Comparison of ENCODE assay signal across 9 cellular contexts in the genomic region with DNA sequence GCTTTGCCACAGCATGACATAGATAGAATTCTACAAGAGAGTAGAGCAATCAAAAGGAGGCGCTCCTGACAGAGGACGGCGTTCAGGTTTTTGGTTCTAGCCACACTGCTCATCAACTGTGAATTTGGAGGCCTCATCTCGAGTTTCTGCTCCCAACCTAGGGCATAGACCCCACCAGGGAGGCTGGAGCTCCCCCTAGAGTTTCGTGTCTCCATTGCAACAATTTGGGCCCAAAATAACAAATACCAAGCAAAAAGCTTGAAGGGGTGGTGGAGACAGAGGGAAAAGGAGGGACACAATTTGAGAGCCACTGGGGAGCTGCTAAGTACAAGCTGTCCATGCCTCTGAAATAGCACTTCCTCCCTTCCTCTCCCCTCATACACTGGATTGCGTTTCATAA.
DNase-seq lines count a peak whose midpoint lies in the region; ATAC-seq, FAIRE-seq and TF ChIP-seq lines count a peak whose summit lies in the region.
"Had no signal": no experiment of that assay in that cellular context is flagged by ENCODE, and none has a peak within 500 bp of the region (broad histone marks: within the 10 kb centered on the region; RNA-seq: fewer than 3 reads in every experiment).

No MANE protein-coding gene starts in this region.

- H2BK12ac ChIP-seq in H1 (ENCODE audit: low read depth, low read length) = no peak overlapping the region

- no peak overlapping the region for H2BK15ac ChIP-seq in H1 (ENCODE audit: low read length)

- H2AK5ac ChIP-seq in H1 (ENCODE audit: low read depth, low read length) = no peak overlapping the region

- WGBS in H1 (ENCODE audit: extremely low coverage in 1 of 2, insufficient coverage in 1 of 2, insufficient read length in 1 of 2, insufficient replicate concordance in 2 of 2, low coverage in 1 of 2, low lambda C conversion rate in 2 of 2, missing lambda C conversion rate in 1 of 2), 2 experiments = 49% methylated on average over 6 of the region's 6 CpGs; no CpG with 5 or more reads in 1 of the 2 experiments

- FAIRE-seq in H1 (lab: Jason Lieb, UNC) = peak; percentile 74

- H3K27ac Mint-ChIP-seq in progenitor cell of endocrine pancreas = no peak overlapping the region
- H3K27ac Mint-ChIP-seq: dendritic cell treated with granulocyte-macrophage colony-stimulating factor and Interleukin-4, amounts not matched to agents 40 ng/mL and 50 ng/mL, for 4 days had no signal

- CTCF ChIA-PET in AG04449 (lab: Yijun Ruan, JAX) (interaction anchor here (0.9 kb wide), 1 partner anchor 18 kb away, joined by 3 read pairs; no protein-coding TSS in a partner anchor), H1 (lab: Charles Lee; ENCODE audit: partially characterized antibody) (interaction anchor here (0.6 to 2.9 kb wide), 22 partner anchors 10 to 935 kb away, joined by 3 to 17 read pairs (median 4); no protein-coding TSS in a partner anchor)

- H2AFZ ChIP-seq in H1 (ENCODE audit: low read length) = no peak overlapping the region

- H3K9me3 ChIP-seq in H1 (ENCODE audit: insufficient read depth in 2 of 2, low read depth in 1 of 2, low read length in 1 of 2) = peaks cover 8 to 12% of the 10 kb centered on the region in 2 experiments

- H3K23me2 ChIP-seq in H1 (ENCODE audit: low read depth, low read length) = no peaks in the 10 kb centered on the region

- TF ChIP-seq CTCF in AG04449 (IDR thresholded peaks at IDR 0.05; ENCODE audit: insufficient read depth, low read length, missing control alignments) (peak; percentile 42), H1 (IDR thresholded peaks at IDR 0.05; ENCODE audit: control extremely low read depth in 1 of 3, insufficient read depth in 1 of 3, low read depth in 1 of 3, low read length in 3 of 3) (peak; percentile 58 to 86 (median 76)), progenitor cell of endocrine pancreas (IDR thresholded peaks at IDR 0.05; ENCODE audit: unreplicated experiment) (peak; percentile 62)

- H3K4me1 Mint-ChIP-seq in progenitor cell of endocrine pancreas (ENCODE audit: low read depth) = no peaks in the 10 kb centered on the region

- H3K4me3 ChIP-seq in AG04449 (ENCODE audit: low read depth, low read length) (no peak overlapping the region), H1 (ENCODE audit: extremely low read depth in 1 of 4, insufficient read depth in 2 of 4, low read depth in 3 of 4, low read length in 4 of 4) (no peak overlapping the region)

- H3K27me3 ChIP-seq in H1 (replicated peaks in 1 of 4; ENCODE audit: control insufficient read depth in 3 of 4, extremely low read depth in 1 of 4, insufficient read depth in 3 of 4, low read length in 3 of 4) = no peaks in the 10 kb centered on the region

- TF ChIP-seq RAD21 in H1 (IDR thresholded peaks at IDR 0.05 in 1 of 2, conservative IDR thresholded peaks at IDR 0.05 in 1 of 2; ENCODE audit: low read depth in 2 of 2, low read length in 2 of 2) = peak; percentile 90 to 92

- no peak overlapping the region for H3K23ac ChIP-seq in H1 (ENCODE audit: insufficient read length)

- no peak overlapping the region for H3K18ac ChIP-seq in H1 (ENCODE audit: extremely low read depth, low read length)

- H3K4me1 ChIP-seq in H1 (replicated peaks in 1 of 4; ENCODE audit: control insufficient read depth in 3 of 4, insufficient read depth in 4 of 4, low read length in 3 of 4) = no peaks in the 10 kb centered on the region

- TF ChIP-seq EP300 in H1 (IDR thresholded peaks at IDR 0.05; ENCODE audit: borderline replicate concordance in 1 of 2, low read depth in 2 of 2, low read length in 2 of 2) = no peak

- no peak overlapping the region for H3K56ac ChIP-seq in H1 (replicated peaks; ENCODE audit: insufficient read length, low read depth, low read length)

- TF ChIP-seq POLR2A in H1 (IDR thresholded peaks at IDR 0.05; ENCODE audit: control extremely low read depth in 1 of 2, low read depth in 2 of 2, low read length in 2 of 2) = no peak

- H3K9ac ChIP-seq in H1 (replicated peaks in 1 of 4; ENCODE audit: extremely low read depth in 1 of 4, low read depth in 3 of 4, low read length in 3 of 4) = no peak overlapping the region

- DNase-seq in AG04449 (ENCODE audit: low read depth, low spot score) (no peak), NCI-H524 treated with DMSO at 0.1 percent for 48 hours (lab: John Stamatoyannopoulos, UW) (peak; percentile 35), H1 (ENCODE audit: low read depth in 1 of 2, low spot score in 2 of 2) (peak; percentile 58 to 83), progenitor cell of endocrine pancreas (ENCODE audit: low spot score, unreplicated experiment) (no peak)
- DNase-seq in stimulated activated CD4-positive, alpha-beta T cell treated with anti-CD3 and anti-CD28 coated beads, Interleukin-1b, Interleukin-23, amount 100 ng/mL, for 48 hours = no peak
- DNase-seq in activated naive CD4-positive, alpha-beta T cell (lab: John Stamatoyannopoulos, UW) = no peak

- no peak overlapping the region for H3K27ac ChIP-seq in H1 (ENCODE audit: low read depth, low read length)

- H2BK20ac ChIP-seq in H1 (ENCODE audit: low read length) = no peak overlapping the region

- no peaks in the 10 kb centered on the region for H4K20me1 ChIP-seq in H1 (replicated peaks in 1 of 2; ENCODE audit: control insufficient read depth in 1 of 2, insufficient read depth in 2 of 2, low read length in 2 of 2)

- H3K14ac ChIP-seq in H1 (ENCODE audit: insufficient read length) = no peak overlapping the region

- H4K5ac ChIP-seq in H1 (ENCODE audit: insufficient read length, low read depth, low read length) = no peak overlapping the region

- ATAC-seq in GM18498 (IDR thresholded peaks at IDR 0.05; ENCODE audit: unreplicated experiment) = peak; percentile 66
- peak; percentile 80 for ATAC-seq in HG02938 (IDR thresholded peaks at IDR 0.05; ENCODE audit: unreplicated experiment)

- H3K4me2 ChIP-seq in H1 (ENCODE audit: insufficient read depth in 1 of 2, low read depth in 2 of 2, low read length in 2 of 2) = no peak overlapping the region

- POLR2A ChIA-PET in AG04449 (lab: Yijun Ruan, JAX) = no interaction called here
- POLR2A ChIA-PET in H1 (lab: Charles Lee; ENCODE audit: partially characterized antibody) = no interaction called here

- H2BK5ac ChIP-seq in H1 (ENCODE audit: low read depth, low read length) = no peak overlapping the region

- no peak overlapping the region for H3K4ac ChIP-seq in H1 (replicated peaks; ENCODE audit: insufficient read length, low read depth, low read length)

- H3K9me3 Mint-ChIP-seq in progenitor cell of endocrine pancreas (ENCODE audit: low read depth) = peaks cover 7% of the 10 kb centered on the region
- H3K9me3 Mint-ChIP-seq: dendritic cell treated with granulocyte-macrophage colony-stimulating factor and Interleukin-4, amounts not matched to agents 40 ng/mL and 50 ng/mL, for 4 days had no signal

- H3K27me3 Mint-ChIP-seq in progenitor cell of endocrine pancreas = peaks cover 25% of the 10 kb centered on the region
- H3K27me3 Mint-ChIP-seq: dendritic cell treated with granulocyte-macrophage colony-stimulating factor and Interleukin-4, amounts not matched to agents 40 ng/mL and 50 ng/mL, for 4 days had no signal

- no peak overlapping the region for H3K4me3 Mint-ChIP-seq in progenitor cell of endocrine pancreas (ENCODE audit: low read depth)
- H3K4me3 Mint-ChIP-seq: dendritic cell treated with granulocyte-macrophage colony-stimulating factor and Interleukin-4, amounts not matched to agents 40 ng/mL and 50 ng/mL, for 4 days had no signal

- H4K91ac ChIP-seq in H1 (replicated peaks; ENCODE audit: insufficient read length, low read length) = no peak overlapping the region

- H3K36me3 ChIP-seq in H1 (ENCODE audit: control insufficient read depth in 2 of 4, insufficient read depth in 4 of 4, low read length in 3 of 4) = no peaks in the 10 kb centered on the region

- H3K36me3 Mint-ChIP-seq in progenitor cell of endocrine pancreas (ENCODE audit: insufficient read depth) = peaks cover 3% of the 10 kb centered on the region

- H3K79me2 ChIP-seq in H1 (ENCODE audit: control insufficient read depth in 1 of 2, insufficient read depth in 2 of 2, low read length in 2 of 2) = no peaks in the 10 kb centered on the region

- no peak overlapping the region for H2BK120ac ChIP-seq in H1 (replicated peaks; ENCODE audit: low read depth, low read length)

- H4K8ac ChIP-seq in H1 (ENCODE audit: extremely low read depth, insufficient read depth, low read length) = no peak overlapping the region

- H3K79me1 ChIP-seq in H1 (ENCODE audit: low read depth, low read length) = no peaks in the 10 kb centered on the region

TF ChIP-seq in H1, 55 proteins besides CTCF, POLR2A, EP300 and RAD21 (continues in another document):
- TF ChIP-seq NANOG (IDR thresholded peaks at IDR 0.05; ENCODE audit: insufficient read depth, low read depth, low read length, poor library complexity, severe bottlenecking) (no peak), EGR1 (IDR thresholded peaks at IDR 0.05; ENCODE audit: borderline replicate concordance, low read depth, low read length) (no peak), HDAC6 (IDR thresholded peaks at IDR 0.05; ENCODE audit: low read depth, low read length) (no peak), CREB1 (IDR thresholded peaks at IDR 0.05) (no peak), MAFK (IDR thresholded peaks at IDR 0.05; ENCODE audit: low read depth, low read length) (no peak), PHF8 (conservative IDR thresholded peaks at IDR 0.05; ENCODE audit: low read depth, low read length) (no peak), CBX5 (IDR thresholded peaks at IDR 0.05; ENCODE audit: low read depth, low read length) (no peak), POLR2AphosphoS5 (IDR thresholded peaks at IDR 0.05; ENCODE audit: low read depth, low read length) (no peak)
- TF ChIP-seq, protein P1, sequence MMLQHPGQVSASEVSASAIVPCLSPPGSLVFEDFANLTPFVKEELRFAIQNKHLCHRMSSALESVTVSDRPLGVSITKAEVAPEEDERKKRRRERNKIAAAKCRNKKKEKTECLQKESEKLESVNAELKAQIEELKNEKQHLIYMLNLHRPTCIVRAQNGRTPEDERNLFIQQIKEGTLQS (IDR thresholded peaks at IDR 0.05; ENCODE audit: insufficient read depth, low read depth, low read length) = no peak
- TF ChIP-seq, protein P2, sequence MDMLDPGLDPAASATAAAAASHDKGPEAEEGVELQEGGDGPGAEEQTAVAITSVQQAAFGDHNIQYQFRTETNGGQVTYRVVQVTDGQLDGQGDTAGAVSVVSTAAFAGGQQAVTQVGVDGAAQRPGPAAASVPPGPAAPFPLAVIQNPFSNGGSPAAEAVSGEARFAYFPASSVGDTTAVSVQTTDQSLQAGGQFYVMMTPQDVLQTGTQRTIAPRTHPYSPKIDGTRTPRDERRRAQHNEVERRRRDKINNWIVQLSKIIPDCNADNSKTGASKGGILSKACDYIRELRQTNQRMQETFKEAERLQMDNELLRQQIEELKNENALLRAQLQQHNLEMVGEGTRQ (IDR thresholded peaks at IDR 0.05; ENCODE audit: low read length) = no peak
- TF ChIP-seq, protein P3, sequence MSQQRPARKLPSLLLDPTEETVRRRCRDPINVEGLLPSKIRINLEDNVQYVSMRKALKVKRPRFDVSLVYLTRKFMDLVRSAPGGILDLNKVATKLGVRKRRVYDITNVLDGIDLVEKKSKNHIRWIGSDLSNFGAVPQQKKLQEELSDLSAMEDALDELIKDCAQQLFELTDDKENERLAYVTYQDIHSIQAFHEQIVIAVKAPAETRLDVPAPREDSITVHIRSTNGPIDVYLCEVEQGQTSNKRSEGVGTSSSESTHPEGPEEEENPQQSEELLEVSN (IDR thresholded peaks at IDR 0.05) = no peak

Comparison
In these comparisons a context has a peak if more than half of its experiments do, and no peak if none do; other contexts are left out.
1. DNase-seq: peak in NCI-H524 treated with DMSO at 0.1 percent for 48 hours (single experiment) and H1 (2 of 2); none in AG04449 (single experiment), progenitor cell of endocrine pancreas (single experiment), stimulated activated CD4-positive, alpha-beta T cell treated with anti-CD3 and anti-CD28 coated beads, Interleukin-1b, Interleukin-23, amount 100 ng/mL, for 48 hours (single experiment) and activated naive CD4-positive, alpha-beta T cell (0 of 4).
2. Peak in every context shown above with its lines, with median percentiles within 50 percentile points of each other: CTCF ChIP-seq.